Comparison of ENCODE assay signal across 5 cellular contexts in the genomic region with DNA sequence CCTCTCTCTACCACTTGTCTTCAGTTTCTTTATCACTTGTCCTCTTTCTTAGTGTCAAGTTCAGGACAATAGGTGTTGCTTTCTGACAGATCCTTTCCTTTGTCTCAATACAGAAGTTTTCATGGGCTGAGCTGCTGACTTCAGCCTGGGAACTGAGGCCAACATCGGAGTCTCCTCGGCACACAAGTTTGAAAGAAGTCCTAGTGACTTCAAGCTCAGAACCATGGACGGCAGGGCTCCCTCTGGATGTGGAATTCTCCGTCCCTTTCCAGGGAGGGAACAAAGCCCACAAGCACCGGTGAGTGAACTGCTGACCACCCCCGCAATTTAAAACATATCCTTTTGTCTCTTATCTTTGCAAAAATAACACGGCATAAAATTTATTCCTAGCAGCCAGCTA. TPM values are rescaled to one million over a fixed set of nuclear protein-coding genes. Genes with fewer than 3 reads are reported as not detected.
"Had no signal": no experiment of that assay in that cellular context is flagged by ENCODE, and none has a peak within 500 bp of the region (broad histone marks: within the 10 kb centered on the region; RNA-seq: fewer than 3 reads in every experiment).

No MANE protein-coding gene starts in this region.

RNA-seq across cellular contexts. Expression of a gene that starts 10.3 kb away (rescaled TPM):
- total RNA-seq: M059J, PC-3, Peyer's patch, Right ventricle myocardium superior, SJSA1 had no signal
